ENCODE assay signal across 30 cellular contexts in the genomic region with DNA sequence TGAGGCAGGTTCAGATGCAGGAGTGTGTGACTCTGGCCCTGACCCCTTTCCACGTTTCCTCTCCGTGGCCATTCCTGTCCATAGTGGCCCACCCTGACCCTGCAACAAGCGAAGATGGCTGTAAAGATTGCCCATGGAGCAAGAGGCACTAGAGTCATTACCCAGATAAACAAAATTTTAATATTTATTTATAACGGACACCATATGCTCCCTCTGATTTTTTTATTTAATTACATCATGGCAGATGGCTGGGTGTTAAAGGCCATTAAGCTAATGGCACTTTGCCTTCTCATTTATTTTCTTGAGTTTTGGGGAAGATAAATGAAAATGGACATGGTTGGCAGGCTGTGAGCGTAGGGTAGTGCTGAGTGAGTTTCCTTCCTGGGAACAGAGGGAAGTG. TPM values are rescaled to one million over a fixed set of nuclear protein-coding genes. Genes with fewer than 3 reads are reported as not detected.
"Had no signal": no experiment of that assay in that cellular context is flagged by ENCODE, and none has a peak within 500 bp of the region (broad histone marks: within the 10 kb centered on the region; RNA-seq: fewer than 3 reads in every experiment).

No MANE protein-coding gene starts in this region.

- H3K4me1 Mint-ChIP-seq: activated CD4-positive, alpha-beta T cell treated with anti-CD3 and anti-CD28 coated beads, Interleukin-2, amount 10 ng/mL, durations not matched to agents 7 days and 5 days; activated naive CD8-positive, alpha-beta T cell treated with anti-CD3 and anti-CD28 coated beads, Interleukin-2, amount 50 U/mL, for 24 hours; central memory CD8-positive, alpha-beta T cell had no signal

- H3K4me3 Mint-ChIP-seq: activated CD4-positive, alpha-beta memory T cell treated with anti-CD3 and anti-CD28 coated beads for 36 hours; activated CD4-positive, alpha-beta T cell treated with anti-CD3 and anti-CD28 coated beads, Interleukin-2, amount 10 ng/mL, durations not matched to agents 7 days and 5 days; activated naive CD8-positive, alpha-beta T cell treated with anti-CD3 and anti-CD28 coated beads, Interleukin-2, amount 50 U/mL, for 24 hours; activated T-cell treated with anti-CD3 and anti-CD28 coated beads, Interleukin-2, amount 50 U/mL, for 4 hours; brain; central memory CD8-positive, alpha-beta T cell had no signal

- H3K36me3 Mint-ChIP-seq: activated CD4-positive, alpha-beta memory T cell treated with anti-CD3 and anti-CD28 coated beads for 36 hours; activated naive CD4-positive, alpha-beta T cell treated with anti-CD3 and anti-CD28 coated beads, Interleukin-2, amount 50 U/mL, for 72 hours; brain had no signal

- H3K27me3 ChIP-seq: ascending aorta, colonic mucosa, MG63, Peyer's patch, SJCRH30 had no signal

- H3K9me3 Mint-ChIP-seq: activated CD4-positive, alpha-beta memory T cell treated with anti-CD3 and anti-CD28 coated beads for 36 hours; activated CD4-positive, alpha-beta T cell treated with anti-CD3 and anti-CD28 coated beads, Interleukin-2, amount 10 ng/mL, durations not matched to agents 7 days and 5 days; activated naive CD4-positive, alpha-beta T cell treated with anti-CD3 and anti-CD28 coated beads, Interleukin-2, amount 50 U/mL, for 72 hours; activated naive CD8-positive, alpha-beta T cell treated with anti-CD3 and anti-CD28 coated beads, Interleukin-2, amount 50 U/mL, for 24 hours; activated T-cell treated with anti-CD3 and anti-CD28 coated beads, Interleukin-2, amount 50 U/mL, for 4 hours; brain; central memory CD8-positive, alpha-beta T cell had no signal

- DNase-seq: activated CD4-positive, alpha-beta memory T cell treated with anti-CD3 and anti-CD28 coated beads for 36 hours; activated CD4-positive, alpha-beta T cell treated with anti-CD3 and anti-CD28 coated beads, Interleukin-2, amount 10 ng/mL, durations not matched to agents 7 days and 5 days; activated CD4-positive, CD25-positive, alpha-beta regulatory T cell; activated CD8-positive, alpha-beta memory T cell treated with anti-CD3 and anti-CD28 coated beads for 24 hours; activated effector memory CD4-positive, alpha-beta T cell treated with anti-CD3 and anti-CD28 coated beads, Interleukin-2, amount 50 U/mL, for 16 hours; activated naive CD4-positive, alpha-beta T cell treated with Interleukin-2 at 50 U/mL for 16 hours; activated naive CD8-positive, alpha-beta T cell treated with anti-CD3 and anti-CD28 coated beads, Interleukin-2, amount 50 U/mL, for 24 hours; activated T-cell treated with anti-CD3 and anti-CD28 coated beads, Interleukin-2, amount 50 U/mL, for 4 hours; amniotic stem cell; colonic mucosa; MG63; MV-4-11; NCI-H1092 treated with DMSO at 0.1 percent for 48 hours; NCI-H1417 treated with DMSO at 0.1 percent for 48 hours; NCI-H187 treated with DMSO at 0.1 percent for 48 hours; NCI-H2081 treated with DMSO at 0.1 percent for 48 hours; NCI-H226; NCI-H510A; Peyer's patch; Right ventricle myocardium superior; SJCRH30; T-helper 2 cell; T1000 had no signal

- ATAC-seq: activated naive CD4-positive, alpha-beta T cell treated with anti-CD3 and anti-CD28 coated beads, Interleukin-2, amount 50 U/mL, for 72 hours; activated naive CD8-positive, alpha-beta T cell treated with anti-CD3 and anti-CD28 coated beads, Interleukin-2, amount 50 U/mL, for 24 hours; activated T-cell treated with anti-CD3 and anti-CD28 coated beads, Interleukin-2, amount 50 U/mL, for 4 hours had no signal

- H3K27ac Mint-ChIP-seq: activated CD4-positive, alpha-beta memory T cell treated with anti-CD3 and anti-CD28 coated beads for 36 hours; activated CD4-positive, alpha-beta T cell treated with anti-CD3 and anti-CD28 coated beads, Interleukin-2, amount 10 ng/mL, durations not matched to agents 7 days and 5 days; activated naive CD4-positive, alpha-beta T cell treated with anti-CD3 and anti-CD28 coated beads, Interleukin-2, amount 50 U/mL, for 72 hours; activated naive CD8-positive, alpha-beta T cell treated with anti-CD3 and anti-CD28 coated beads, Interleukin-2, amount 50 U/mL, for 24 hours; brain had no signal

- H3K4me1 ChIP-seq: colonic mucosa, SJCRH30 had no signal

- H3K9me3 ChIP-seq: ascending aorta, colonic mucosa, MG63, Peyer's patch, SJCRH30 had no signal

- H3K4me3 ChIP-seq: ascending aorta, colonic mucosa, MG63, Peyer's patch, SJCRH30 had no signal

- H3K4me2 ChIP-seq: KMS-11 had no signal

- H3K36me3 ChIP-seq: ascending aorta, colonic mucosa, MG63, Peyer's patch, SJCRH30 had no signal

- H3K27ac ChIP-seq: ascending aorta, colonic mucosa, KMS-11, Peyer's patch, RWPE1, SJCRH30, VCaP had no signal

- H3K27me3 Mint-ChIP-seq: activated CD4-positive, alpha-beta T cell treated with anti-CD3 and anti-CD28 coated beads, Interleukin-2, amount 10 ng/mL, durations not matched to agents 7 days and 5 days; activated naive CD8-positive, alpha-beta T cell treated with anti-CD3 and anti-CD28 coated beads, Interleukin-2, amount 50 U/mL, for 24 hours had no signal

- H3K9ac ChIP-seq: KMS-11 had no signal

RNA-seq across cellular contexts. Expression of gene WSCD2, which starts 58.7 kb away (rescaled TPM):
- total RNA-seq: activated CD4-positive, alpha-beta memory T cell treated with anti-CD3 and anti-CD28 coated beads for 36 hours; activated CD4-positive, alpha-beta T cell treated with anti-CD3 and anti-CD28 coated beads, Interleukin-2, amount 10 ng/mL, durations not matched to agents 7 days and 5 days; activated naive CD4-positive, alpha-beta T cell treated with anti-CD3 and anti-CD28 coated beads, Interleukin-2, amount 50 U/mL, for 72 hours; activated T-cell treated with anti-CD3 and anti-CD28 coated beads, Interleukin-2, amount 50 U/mL, for 4 hours; SJCRH30 had no signal
